Comparison of ENCODE assay signal across 17 cellular contexts in the genomic region with DNA sequence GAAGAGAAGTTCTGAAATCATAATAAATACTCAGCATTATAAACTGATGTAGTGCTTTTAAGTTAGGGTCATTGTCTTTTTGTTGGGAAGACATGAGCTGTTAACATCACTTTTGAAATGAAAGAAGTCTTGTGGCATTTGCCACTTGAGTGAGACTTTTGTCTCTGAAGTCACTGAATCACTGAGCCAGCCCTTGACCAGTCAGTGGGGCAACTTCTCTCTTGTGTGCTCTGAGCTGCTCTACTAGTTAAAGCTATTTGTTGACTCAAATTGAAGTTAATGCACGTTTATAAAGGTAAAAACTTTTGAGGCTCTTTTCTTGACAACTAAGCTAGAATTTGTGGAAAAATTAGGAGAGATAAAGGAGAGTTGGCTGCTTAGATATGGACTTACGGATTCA.
"Had no signal": no experiment of that assay in that cellular context is flagged by ENCODE, and none has a peak within 500 bp of the region (broad histone marks: within the 10 kb centered on the region; RNA-seq: fewer than 3 reads in every experiment).

No MANE protein-coding gene starts in this region.

- ATAC-seq: foreskin keratinocyte; heart left ventricle; left lobe of liver; mucosa of descending colon; naive thymus-derived CD8-positive, alpha-beta T cell; stimulated activated naive B cell treated with anti-CD40 and anti-IgM and Interleukin-4, amounts not matched to agents 10 μg/mL and 1 μg/mL and 100 μg/mL, for 72 hours had no signal

- H3K4me3 ChIP-seq: breast epithelium, heart left ventricle, mucosa of descending colon, right atrium auricular region, SJCRH30, transverse colon had no signal

- H3K9me3 Mint-ChIP-seq: activated CD4-positive, alpha-beta memory T cell treated with anti-CD3 and anti-CD28 coated beads for 36 hours; activated naive CD4-positive, alpha-beta T cell treated with anti-CD3 and anti-CD28 coated beads, Interleukin-2, amount 50 U/mL, for 24 hours; naive thymus-derived CD8-positive, alpha-beta T cell; stimulated activated naive B cell treated with anti-CD40 and anti-IgM and Interleukin-4, amounts not matched to agents 10 μg/mL and 1 μg/mL and 100 μg/mL, for 72 hours; T-helper 2 cell treated with Interferon-gamma antibody and Interleukin-4, amounts not matched to agents 5 μg/mL and 100 μg/mL, for 36 hours had no signal

- H3K9me3 ChIP-seq: breast epithelium, heart left ventricle, mucosa of descending colon, right atrium auricular region, SJCRH30, transverse colon had no signal

- H3K27ac ChIP-seq: breast epithelium, foreskin keratinocyte, heart left ventricle, right atrium auricular region, SJCRH30, transverse colon had no signal

- H3K27ac Mint-ChIP-seq: activated CD4-positive, alpha-beta memory T cell treated with anti-CD3 and anti-CD28 coated beads for 36 hours; T-helper 2 cell treated with Interferon-gamma antibody and Interleukin-4, amounts not matched to agents 5 μg/mL and 100 μg/mL, for 36 hours had no signal

- DNase-seq: activated CD4-positive, alpha-beta memory T cell treated with anti-CD3 and anti-CD28 coated beads for 36 hours; activated CD4-positive, CD25-positive, alpha-beta regulatory T cell treated with anti-CD3 and anti-CD28 coated beads, Interleukin-2, amount 50 U/mL, for 72 hours; activated CD8-positive, alpha-beta memory T cell treated with anti-CD3 and anti-CD28 coated beads, Interleukin-2, amount 50 U/mL, for 4 hours; foreskin keratinocyte; heart left ventricle; mucosa of descending colon; naive thymus-derived CD8-positive, alpha-beta T cell; posterior cingulate gyrus; SJCRH30; small intestine; stimulated activated naive B cell treated with anti-CD40 and anti-IgM and Interleukin-4, amounts not matched to agents 10 μg/mL and 1 μg/mL and 100 μg/mL, for 72 hours; transverse colon had no signal

- H3K27me3 ChIP-seq: breast epithelium, foreskin keratinocyte, heart left ventricle, right atrium auricular region, SJCRH30, transverse colon had no signal

- H3K4me3 Mint-ChIP-seq: activated CD4-positive, alpha-beta memory T cell treated with anti-CD3 and anti-CD28 coated beads for 36 hours; stimulated activated naive B cell treated with anti-CD40 and anti-IgM and Interleukin-4, amounts not matched to agents 10 μg/mL and 1 μg/mL and 100 μg/mL, for 72 hours; T-helper 2 cell treated with Interferon-gamma antibody and Interleukin-4, amounts not matched to agents 5 μg/mL and 100 μg/mL, for 36 hours had no signal

- H3K36me3 ChIP-seq: breast epithelium had no signal

- H3K27me3 Mint-ChIP-seq: activated CD4-positive, alpha-beta memory T cell treated with anti-CD3 and anti-CD28 coated beads for 36 hours; activated naive CD4-positive, alpha-beta T cell treated with anti-CD3 and anti-CD28 coated beads, Interleukin-2, amount 50 U/mL, for 24 hours; naive thymus-derived CD8-positive, alpha-beta T cell; stimulated activated naive B cell treated with anti-CD40 and anti-IgM and Interleukin-4, amounts not matched to agents 10 μg/mL and 1 μg/mL and 100 μg/mL, for 72 hours had no signal
